Comparison of ENCODE assay signal across 23 cellular contexts in the genomic region with DNA sequence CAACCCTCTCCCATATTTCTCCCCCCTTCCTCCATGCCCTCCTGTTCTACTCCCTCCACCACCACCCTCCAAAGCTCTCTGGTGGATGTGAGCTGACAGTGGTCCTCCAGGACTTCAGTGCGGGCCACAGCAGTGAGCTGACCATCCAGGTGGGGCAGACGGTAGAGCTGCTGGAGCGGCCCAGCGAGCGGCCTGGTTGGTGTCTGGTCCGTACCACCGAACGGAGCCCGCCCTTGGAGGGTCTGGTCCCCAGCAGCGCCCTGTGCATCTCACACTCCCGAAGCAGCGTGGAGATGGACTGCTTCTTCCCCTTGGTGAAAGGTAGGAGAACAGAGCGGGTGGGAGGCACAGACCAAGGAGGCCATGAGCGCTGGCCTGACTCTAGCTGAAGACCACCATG.
"Had no signal": no experiment of that assay in that cellular context is flagged by ENCODE, and none has a peak within 500 bp of the region (broad histone marks: within the 10 kb centered on the region; RNA-seq: fewer than 3 reads in every experiment).

No MANE protein-coding gene starts in this region.

- H3K27ac ChIP-seq: brain microvascular endothelial cell, coronary artery had no signal

- H3K27me3 ChIP-seq: dorsolateral prefrontal cortex had no signal

- H3K4me3 Mint-ChIP-seq: activated CD4-positive, alpha-beta memory T cell treated with anti-CD3 and anti-CD28 coated beads, Interleukin-2, amount 10 ng/mL, durations not matched to agents 7 days and 5 days; activated CD4-positive, alpha-beta T cell treated with anti-CD3 and anti-CD28 coated beads, Interleukin-2, amount 10 ng/mL, durations not matched to agents 7 days and 5 days; activated naive CD8-positive, alpha-beta T cell; activated T-cell treated with anti-CD3 and anti-CD28 coated beads, Interleukin-2, amount 50 U/mL, for 24 hours; activated T-cell treated with anti-CD3 and anti-CD28 coated beads, Interleukin-2, amount 50 U/mL, for 72 hours; dendritic cell treated with granulocyte-macrophage colony-stimulating factor and Interleukin-4, amounts not matched to agents 40 ng/mL and 50 ng/mL, for 4 days; endodermal cell; WTC11 had no signal

- H3K36me3 Mint-ChIP-seq: activated naive CD8-positive, alpha-beta T cell; WTC11 had no signal

- H3K4me1 Mint-ChIP-seq: activated CD4-positive, alpha-beta memory T cell treated with anti-CD3 and anti-CD28 coated beads, Interleukin-2, amount 10 ng/mL, durations not matched to agents 7 days and 5 days; activated CD4-positive, alpha-beta T cell treated with anti-CD3 and anti-CD28 coated beads, Interleukin-2, amount 10 ng/mL, durations not matched to agents 7 days and 5 days had no signal

- H3K4me3 ChIP-seq: coronary artery had no signal

- DNase-seq: activated CD4-positive, alpha-beta memory T cell treated with anti-CD3 and anti-CD28 coated beads, Interleukin-2, amount 10 ng/mL, durations not matched to agents 7 days and 5 days; activated CD4-positive, alpha-beta T cell treated with anti-CD3 and anti-CD28 coated beads for 1 hour; activated CD4-positive, alpha-beta T cell treated with anti-CD3 and anti-CD28 coated beads for 4 hours; activated CD4-positive, alpha-beta T cell treated with anti-CD3 and anti-CD28 coated beads, Interleukin-2, amount 10 ng/mL, durations not matched to agents 7 days and 5 days; activated CD4-positive, alpha-beta T cell treated with anti-CD3 and anti-CD28 coated beads, Interleukin-2, amount 50 U/mL, for 4 hours; activated CD8-positive, alpha-beta memory T cell treated with anti-CD3 and anti-CD28 coated beads, Interleukin-2, amount 50 U/mL, for 48 hours; activated gamma-delta T cell; activated naive CD4-positive, alpha-beta T cell; activated naive CD4-positive, alpha-beta T cell treated with anti-CD3 and anti-CD28 coated beads, Interleukin-2, amount 50 U/mL, for 16 hours; activated T-cell treated with anti-CD3 and anti-CD28 coated beads for 4 hours; activated T-cell treated with anti-CD3 and anti-CD28 coated beads, Interleukin-2, amount 50 U/mL, for 24 hours; activated T-cell treated with anti-CD3 and anti-CD28 coated beads, Interleukin-2, amount 50 U/mL, for 72 hours; amniotic stem cell; dorsolateral prefrontal cortex; effector memory CD4-positive, alpha-beta T cell; endodermal cell; head of caudate nucleus; T-helper 2 cell had no signal

- H3K9me3 Mint-ChIP-seq: activated CD4-positive, alpha-beta memory T cell treated with anti-CD3 and anti-CD28 coated beads, Interleukin-2, amount 10 ng/mL, durations not matched to agents 7 days and 5 days; activated CD4-positive, alpha-beta T cell treated with anti-CD3 and anti-CD28 coated beads, Interleukin-2, amount 10 ng/mL, durations not matched to agents 7 days and 5 days; activated T-cell treated with anti-CD3 and anti-CD28 coated beads, Interleukin-2, amount 50 U/mL, for 24 hours; activated T-cell treated with anti-CD3 and anti-CD28 coated beads, Interleukin-2, amount 50 U/mL, for 72 hours; dendritic cell treated with granulocyte-macrophage colony-stimulating factor and Interleukin-4, amounts not matched to agents 40 ng/mL and 50 ng/mL, for 4 days; endodermal cell; WTC11 had no signal

- ATAC-seq: activated T-cell treated with anti-CD3 and anti-CD28 coated beads, Interleukin-2, amount 50 U/mL, for 72 hours; WTC11 had no signal

- H3K27ac Mint-ChIP-seq: activated CD4-positive, alpha-beta memory T cell treated with anti-CD3 and anti-CD28 coated beads, Interleukin-2, amount 10 ng/mL, durations not matched to agents 7 days and 5 days; activated CD4-positive, alpha-beta T cell treated with anti-CD3 and anti-CD28 coated beads, Interleukin-2, amount 10 ng/mL, durations not matched to agents 7 days and 5 days; activated naive CD8-positive, alpha-beta T cell; activated T-cell treated with anti-CD3 and anti-CD28 coated beads, Interleukin-2, amount 50 U/mL, for 24 hours; activated T-cell treated with anti-CD3 and anti-CD28 coated beads, Interleukin-2, amount 50 U/mL, for 72 hours; dendritic cell treated with granulocyte-macrophage colony-stimulating factor and Interleukin-4, amounts not matched to agents 40 ng/mL and 50 ng/mL, for 4 days; endodermal cell had no signal

- H3K36me3 ChIP-seq: brain microvascular endothelial cell had no signal
